ENCODE assay signal across 31 cellular contexts in the genomic region with DNA sequence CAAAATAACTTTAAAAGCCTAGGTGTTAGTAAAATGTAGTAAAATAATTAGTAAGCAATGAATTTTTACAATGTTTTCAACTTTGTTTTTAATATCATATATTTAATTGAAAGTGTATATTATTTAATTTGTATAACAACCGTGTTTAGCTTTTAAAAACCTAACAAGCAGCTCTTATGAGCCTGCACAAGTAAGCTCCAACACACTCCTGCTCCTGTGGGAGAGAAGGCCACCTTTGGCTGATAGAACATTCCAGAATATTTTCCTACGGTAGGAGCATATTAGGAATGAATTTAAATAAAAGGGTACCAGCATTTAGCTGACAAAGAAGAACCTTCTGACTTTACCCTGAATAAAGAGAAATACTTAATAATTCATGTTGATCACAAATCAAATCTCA. TPM values are rescaled to one million over a fixed set of nuclear protein-coding genes. Genes with fewer than 3 reads are reported as not detected.
"Had no signal": no experiment of that assay in that cellular context is flagged by ENCODE, and none has a peak within 500 bp of the region (broad histone marks: within the 10 kb centered on the region; RNA-seq: fewer than 3 reads in every experiment).

No MANE protein-coding gene starts in this region.

- H3K36me3 Mint-ChIP-seq: immature natural killer cell; naive thymus-derived CD8-positive, alpha-beta T cell; stimulated activated memory B cell treated with anti-CD40 and anti-IgM and Interleukin-4, amounts not matched to agents 10 μg/mL and 1 μg/mL and 100 μg/mL, for 72 hours; type B pancreatic cell had no signal

- H3K27ac ChIP-seq: lower lobe of right lung, pancreas, prostate gland, sigmoid colon, tibial nerve, uterus had no signal

- H3K9me3 Mint-ChIP-seq: immature natural killer cell; naive thymus-derived CD8-positive, alpha-beta T cell; nephron; neural crest cell; stimulated activated naive CD8-positive, alpha-beta T cell treated with anti-CD3 and anti-CD28 coated beads, Interleukin-15, amount 100 ng/mL, for 72 hours; type B pancreatic cell had no signal

- ATAC-seq: left ventricle myocardium superior; lower lobe of right lung; naive thymus-derived CD8-positive, alpha-beta T cell; right cardiac atrium; stimulated activated naive CD8-positive, alpha-beta T cell treated with anti-CD3 and anti-CD28 coated beads, Interleukin-15, amount 100 ng/mL, for 72 hours had no signal

- H3K27ac Mint-ChIP-seq: naive thymus-derived CD8-positive, alpha-beta T cell; nephron; stimulated activated memory B cell treated with anti-CD40 and anti-IgM and Interleukin-4, amounts not matched to agents 10 μg/mL and 1 μg/mL and 100 μg/mL, for 72 hours; stimulated activated naive CD8-positive, alpha-beta T cell treated with anti-CD3 and anti-CD28 coated beads, Interleukin-15, amount 100 ng/mL, for 72 hours; type B pancreatic cell had no signal

- H3K4me3 Mint-ChIP-seq: immature natural killer cell; naive thymus-derived CD8-positive, alpha-beta T cell; nephron; neural crest cell; stimulated activated memory B cell treated with anti-CD40 and anti-IgM and Interleukin-4, amounts not matched to agents 10 μg/mL and 1 μg/mL and 100 μg/mL, for 72 hours; stimulated activated naive CD8-positive, alpha-beta T cell treated with anti-CD3 and anti-CD28 coated beads, Interleukin-15, amount 100 ng/mL, for 72 hours; type B pancreatic cell had no signal

- H3K9me3 ChIP-seq: lower lobe of right lung, pancreas, prostate gland, sigmoid colon, tibial nerve, uterus had no signal

- H3K4me3 ChIP-seq: lower lobe of right lung, pancreas, prostate gland, sigmoid colon, smooth muscle cell, tibial nerve, uterus had no signal

- H3K4me1 Mint-ChIP-seq: naive thymus-derived CD8-positive, alpha-beta T cell; neural crest cell; stimulated activated naive CD8-positive, alpha-beta T cell treated with anti-CD3 and anti-CD28 coated beads, Interleukin-15, amount 100 ng/mL, for 72 hours had no signal

- H3K27me3 Mint-ChIP-seq: stimulated activated naive CD8-positive, alpha-beta T cell treated with anti-CD3 and anti-CD28 coated beads, Interleukin-15, amount 100 ng/mL, for 72 hours; type B pancreatic cell had no signal

- DNase-seq: hypothalamus; immature natural killer cell; left ventricle myocardium superior; lower lobe of right lung; mammary epithelial cell; mesenchymal stem cell; naive thymus-derived CD8-positive, alpha-beta T cell; occipital lobe; pancreas; posterior cingulate gyrus; retina; right cardiac atrium; sigmoid colon; stimulated activated CD4-positive, alpha-beta T cell treated with anti-CD3 and anti-CD28 coated beads, Interleukin-1b, Interleukin-23, amount 100 ng/mL, for 48 hours; stimulated activated CD4-positive, alpha-beta T cell treated with anti-CD3 and anti-CD28 coated beads, Interleukin-2, amount 100 ng/mL, for 48 hours; stimulated activated CD4-positive, alpha-beta T cell treated with anti-CD3 and anti-CD28 coated beads, Interleukin-4, amount 100 ng/mL, for 4 hours; stimulated activated CD8-positive, alpha-beta memory T cell treated with anti-CD3 and anti-CD28 coated beads, Interleukin-4, amount 100 ng/mL, for 48 hours; stimulated activated naive CD4-positive, alpha-beta T cell treated with Interleukin-2 at 50 U/mL for 16 hours; stimulated activated naive CD8-positive, alpha-beta T cell treated with anti-CD3 and anti-CD28 coated beads, Interleukin-15, amount 100 ng/mL, for 72 hours; substantia nigra; uterus had no signal

- H3K27me3 ChIP-seq: pancreas, sigmoid colon, tibial nerve, uterus had no signal

- H3K4me1 ChIP-seq: prostate gland, sigmoid colon, uterus had no signal

- H3K36me3 ChIP-seq: lower lobe of right lung, pancreas, prostate gland, sigmoid colon, tibial nerve, uterus had no signal

RNA-seq across cellular contexts. Expression of a gene that starts 40.3 kb away (rescaled TPM):
- total RNA-seq: naive thymus-derived CD8-positive, alpha-beta T cell; neural crest cell had no signal
- polyA plus RNA-seq: immature natural killer cell; naive thymus-derived CD8-positive, alpha-beta T cell had no signal

RNA-seq across cellular contexts. Expression of a gene that starts 56.8 kb away (rescaled TPM):
- total RNA-seq: kidney epithelial cell; left ventricle myocardium superior; lower lobe of right lung; mammary epithelial cell; naive thymus-derived CD8-positive, alpha-beta T cell; neural crest cell; occipital lobe; prostate gland; right cardiac atrium; smooth muscle cell; temporal lobe; tibial nerve; ureter had no signal
- polyA plus RNA-seq: immature natural killer cell; mammary epithelial cell; naive thymus-derived CD8-positive, alpha-beta T cell; right cardiac atrium had no signal
